ENCODE assay signal across 16 cellular contexts in genomic region chr4:40949701-40950100, GRCh38.
"Had no signal": no experiment of that assay in that cellular context is flagged by ENCODE, and none has a peak within 500 bp of the region (broad histone marks: within the 10 kb centered on the region; RNA-seq: fewer than 3 reads in every experiment).

No MANE protein-coding gene starts in this region.

- H3K27ac ChIP-seq: left lung, suprapubic skin had no signal

- H3K4me3 ChIP-seq: esophagus squamous epithelium, left lung, skin epidermis, suprapubic skin had no signal

- ATAC-seq: left lung; naive thymus-derived CD8-positive, alpha-beta T cell; stimulated activated naive CD8-positive, alpha-beta T cell treated with anti-CD3 and anti-CD28 coated beads, Interleukin-15, amount 100 ng/mL, for 72 hours; T-helper 17 cell had no signal

- DNase-seq: activated CD4-positive, alpha-beta T cell treated with anti-CD3 and anti-CD28 coated beads for 4 hours; activated CD4-positive, alpha-beta T cell treated with anti-CD3 and anti-CD28 coated beads, Interleukin-2, amount 50 U/mL, for 48 hours; activated CD4-positive, CD25-positive, alpha-beta regulatory T cell; activated naive CD4-positive, alpha-beta T cell treated with Interleukin-2 at 50 U/mL for 16 hours; activated naive CD8-positive, alpha-beta T cell treated with anti-CD3 and anti-CD28 coated beads for 36 hours; activated T-cell treated with anti-CD3 and anti-CD28 coated beads, Interleukin-2, amount 50 U/mL, for 48 hours; esophagus squamous epithelium; left lung; mammary epithelial cell; naive thymus-derived CD8-positive, alpha-beta T cell; stimulated activated CD4-positive, alpha-beta T cell treated with anti-CD3 and anti-CD28 coated beads, Interleukin-1b, Interleukin-23, amount 100 ng/mL, for 48 hours; stimulated activated naive CD8-positive, alpha-beta T cell treated with anti-CD3 and anti-CD28 coated beads, Interleukin-15, amount 100 ng/mL, for 72 hours; SW 1271; T-helper 17 cell had no signal

- H3K9me3 ChIP-seq: esophagus squamous epithelium, left lung, suprapubic skin had no signal

- H3K36me3 ChIP-seq: left lung, suprapubic skin had no signal

- H3K27me3 ChIP-seq: esophagus squamous epithelium, left lung, suprapubic skin had no signal
